ENCODE assay signal across 9 cellular contexts in genomic region chr22:32475428-32476010, GRCh38. TPM values are rescaled to one million over a fixed set of nuclear protein-coding genes. Genes with fewer than 3 reads are reported as not detected.
DNase-seq lines count a peak whose midpoint lies in the region; ATAC-seq and TF ChIP-seq lines count a peak whose summit lies in the region.
"Had no signal": no experiment of that assay in that cellular context is flagged by ENCODE, and none has a peak within 500 bp of the region (broad histone marks: within the 10 kb centered on the region; RNA-seq: fewer than 3 reads in every experiment).

No MANE protein-coding gene starts in this region.

- 1% methylated on average over 19 of the region's 19 CpGs for WGBS in esophagus squamous epithelium, 2 donors

- TF ChIP-seq CTCF in GM13977 (IDR thresholded peaks at IDR 0.05; ENCODE audit: extremely low read depth, insufficient read depth, missing control alignments) (no peak), activated B cell treated with CpG ODN at 0.5 μM for 24 hours (IDR thresholded peaks at IDR 0.05) (no peak), esophagus squamous epithelium (IDR thresholded peaks at IDR 0.05) (no peak), upper lobe of right lung (IDR thresholded peaks at IDR 0.05) (no peak)

- peaks cover 37% of the 10 kb centered on the region for H3K4me1 Mint-ChIP-seq in activated B cell treated with CpG ODN at 0.5 μM for 24 hours
- peaks cover 11 to 40% (median 29%) of the 10 kb centered on the region in 7 donors for H3K4me1 Mint-ChIP-seq in naive thymus-derived CD4-positive, alpha-beta T cell

- peaks cover 0 to 17% (median 0%) of the 10 kb centered on the region in 3 donors for H3K36me3 ChIP-seq in esophagus squamous epithelium
- H3K36me3 ChIP-seq in naive thymus-derived CD4-positive, alpha-beta T cell (ENCODE audit: control insufficient read depth in 2 of 3, insufficient read depth in 3 of 3, low read length in 3 of 3) = peaks cover 0 to 11% (median 0%) of the 10 kb centered on the region in 3 experiments
- H3K36me3 ChIP-seq in upper lobe of right lung = peaks cover 13% of the 10 kb centered on the region

- peak overlapping the region; percentile 91 for H3K27ac Mint-ChIP-seq in activated B cell treated with CpG ODN at 0.5 μM for 24 hours
- H3K27ac Mint-ChIP-seq in naive thymus-derived CD4-positive, alpha-beta T cell = peak overlapping the region in 8 of 9 donors; percentile 88 to 97 (median 94)

- intact Hi-C loops in activated B cell treated with CpG ODN at 0.5 μM for 24 hours (cut with micrococcal nuclease) = loop anchor here (1.0 to 10.0 kb wide), 5 partner anchors 68 to 978 kb away; partner anchors contain the start of genes PISD and SFI1
- intact Hi-C loops in esophagus squamous epithelium (cut with DNase I) = loop anchor here (10.0 kb wide), 2 partner anchors 61 to 501 kb away; partner anchors contain the start of gene RTCB
- intact Hi-C loops in naive thymus-derived CD4-positive, alpha-beta T cell (cut with micrococcal nuclease) = loop anchor here (2.0 to 10.0 kb wide), 4 partner anchors 505 to 1781 kb away; partner anchors contain the start of genes DEPDC5 (in 1 of the 2), OSBP2 (in 1 of the 2), PISD (in 1 of the 2) and PRR14L (in 1 of the 2)
- intact Hi-C loops in upper lobe of right lung (cut with DNase I) = no loop called here

- in situ Hi-C loops in GM13977 (cut with MboI; ENCODE audit: low pct_unique_long_range_greater_than_20kb, low sequenced_read_pairs, unreplicated experiment) = no loop called here

- H3K4me1 ChIP-seq in esophagus squamous epithelium = peaks cover 9 to 51% (median 15%) of the 10 kb centered on the region in 3 donors
- H3K4me1 ChIP-seq in naive thymus-derived CD4-positive, alpha-beta T cell (ENCODE audit: control insufficient read depth in 2 of 2, insufficient read depth in 2 of 2, low read length in 2 of 2) = peaks cover 24 to 31% of the 10 kb centered on the region in 2 donors
- H3K4me1 ChIP-seq in upper lobe of right lung = peaks cover 32% of the 10 kb centered on the region

- no peaks in the 10 kb centered on the region for H3K9me3 Mint-ChIP-seq in activated B cell treated with CpG ODN at 0.5 μM for 24 hours
- H3K9me3 Mint-ChIP-seq in naive thymus-derived CD4-positive, alpha-beta T cell = no peaks in the 10 kb centered on the region

- H3K27me3 Mint-ChIP-seq in activated B cell treated with CpG ODN at 0.5 μM for 24 hours = no peaks in the 10 kb centered on the region
- no peaks in the 10 kb centered on the region for H3K27me3 Mint-ChIP-seq in naive thymus-derived CD4-positive, alpha-beta T cell

- peak overlapping the region; percentile 95 for H3K4me3 Mint-ChIP-seq in activated B cell treated with CpG ODN at 0.5 μM for 24 hours
- peak overlapping the region in 9 of 10 donors; percentile 88 to 98 (median 96) for H3K4me3 Mint-ChIP-seq in naive thymus-derived CD4-positive, alpha-beta T cell

- peak in 1 of 4 donors; percentile 5 for TF ChIP-seq POLR2A in esophagus squamous epithelium (IDR thresholded peaks at IDR 0.05)

- POLR2A ChIA-PET in activated B cell treated with CpG ODN at 0.5 μM for 24 hours (lab: Charles Lee) = interaction anchor here (0.6 to 2.0 kb wide), 8 partner anchors 10 to 1506 kb away, joined by 3 to 21 read pairs (median 4); partner anchors contain the start of gene RTCB
- POLR2A ChIA-PET in naive thymus-derived CD4-positive, alpha-beta T cell (lab: Charles Lee) = interaction anchor here (0.6 to 3.7 kb wide), 7 partner anchors 10 to 1774 kb away, joined by 3 to 26 read pairs (median 4); partner anchors contain the start of genes BPIFC and RTCB

- H3K27me3 ChIP-seq in esophagus squamous epithelium (no peaks in the 10 kb centered on the region), upper lobe of right lung (no peaks in the 10 kb centered on the region)
- H3K27me3 ChIP-seq in naive thymus-derived CD4-positive, alpha-beta T cell (ENCODE audit: control insufficient read depth in 2 of 2, insufficient read depth in 2 of 2, low read length in 2 of 2) = no peaks in the 10 kb centered on the region

- peak; percentile 18 for ATAC-seq in HG03378 (IDR thresholded peaks at IDR 0.05; ENCODE audit: unreplicated experiment)
- peak; percentile 1 for ATAC-seq in activated B cell treated with CpG ODN at 0.5 μM for 24 hours (ENCODE audit: low read depth)
- ATAC-seq in naive thymus-derived CD4-positive, alpha-beta T cell = no peak
- no peak for ATAC-seq in upper lobe of right lung

- H3K9me3 ChIP-seq in esophagus squamous epithelium (no peaks in the 10 kb centered on the region), upper lobe of right lung (no peaks in the 10 kb centered on the region)
- no peaks in the 10 kb centered on the region for H3K9me3 ChIP-seq in naive thymus-derived CD4-positive, alpha-beta T cell (ENCODE audit: control insufficient read depth in 2 of 3, low read length in 3 of 3)

- H3K27ac ChIP-seq in esophagus squamous epithelium (peak overlapping the region; percentile 94 to 99 (median 96)), upper lobe of right lung (peak overlapping the region; percentile 99)
- peak overlapping the region; percentile 97 for H3K27ac ChIP-seq in naive thymus-derived CD4-positive, alpha-beta T cell (ENCODE audit: low read depth, low read length)

- CTCF ChIA-PET in activated B cell treated with CpG ODN at 0.5 μM for 24 hours (lab: Charles Lee) = no interaction called here
- CTCF ChIA-PET in naive thymus-derived CD4-positive, alpha-beta T cell (lab: Charles Lee) = interaction anchor here (1.0 kb wide), 1 partner anchor 66 kb away, joined by 5 read pairs; no protein-coding TSS in a partner anchor

- H3K36me3 Mint-ChIP-seq in activated B cell treated with CpG ODN at 0.5 μM for 24 hours (ENCODE audit: low read depth) = peaks cover 16% of the 10 kb centered on the region
- H3K36me3 Mint-ChIP-seq in naive thymus-derived CD4-positive, alpha-beta T cell = peaks cover 0 to 9% (median 0%) of the 10 kb centered on the region in 5 donors

- DNase-seq in AG08396 (ENCODE audit: low spot score) = peak; percentile 30
- DNase-seq in GM13977 (ENCODE audit: low spot score) = peak; percentile 27
- no peak for DNase-seq in activated B cell treated with CpG ODN at 0.5 μM for 24 hours
- no peak for DNase-seq in esophagus squamous epithelium (lab: John Stamatoyannopoulos, UW)
- peak in 2 of 9 donors; percentile 11 to 37 for DNase-seq in naive thymus-derived CD4-positive, alpha-beta T cell
- DNase-seq in upper lobe of right lung = no peak
- no peak for DNase-seq in DMS79 (lab: John Stamatoyannopoulos, UW)

- H3K4me3 ChIP-seq in esophagus squamous epithelium (peak overlapping the region; percentile 61 to 99 (median 80)), upper lobe of right lung (peak overlapping the region; percentile 80)
- peak overlapping the region; percentile 77 for H3K4me3 ChIP-seq in naive thymus-derived CD4-positive, alpha-beta T cell (ENCODE audit: low read length)

RNA-seq across cellular contexts. Expression of gene FBXO7, which starts 0.9 kb away (rescaled TPM):
- total RNA-seq in activated B cell treated with CpG ODN at 0.5 μM for 24 hours (85.4 and 97.2 TPM in 2 replicates), esophagus squamous epithelium (10 to 100 TPM; 31.8 to 67.1 (median 49.6) TPM), upper lobe of right lung (96.4 TPM)
- 100 to 1,000 TPM in 2 of 5 experiments, 10 to 100 TPM in 3; 86.4 to 120 (median 98.2) TPM for total RNA-seq in naive thymus-derived CD4-positive, alpha-beta T cell
- polyA plus RNA-seq in naive thymus-derived CD4-positive, alpha-beta T cell = 100 to 1,000 TPM; 120 to 160 TPM

RNA-seq across cellular contexts. Expression of gene BPIFC, which starts 11.3 kb away (rescaled TPM):
- total RNA-seq in activated B cell treated with CpG ODN at 0.5 μM for 24 hours = not detected in 2 replicates
- 1 to 10 TPM in 1 of 4 donors, not detected in 3; 1.4 TPM for total RNA-seq in esophagus squamous epithelium
- not detected for total RNA-seq in naive thymus-derived CD4-positive, alpha-beta T cell
- not detected for polyA plus RNA-seq in naive thymus-derived CD4-positive, alpha-beta T cell
- not detected for total RNA-seq in upper lobe of right lung
- total RNA-seq: LHCN-M2 had no signal

Comparison
In these comparisons a context has a peak if more than half of its experiments do, and no peak if none do; other contexts are left out.
1. DNase-seq: peak in AG08396 (single experiment) and GM13977 (single experiment); none in activated B cell treated with CpG ODN at 0.5 μM for 24 hours (single experiment), esophagus squamous epithelium (single experiment), upper lobe of right lung (single experiment) and DMS79 (single experiment).
2. ATAC-seq: peak in HG03378 (single experiment) and activated B cell treated with CpG ODN at 0.5 μM for 24 hours (single experiment); none in naive thymus-derived CD4-positive, alpha-beta T cell (single experiment) and upper lobe of right lung (single experiment).
3. Peak in every context shown above with its lines, with median percentiles within 50 percentile points of each other: H3K27ac ChIP-seq and H3K4me3 ChIP-seq.